In the genomic region with DNA sequence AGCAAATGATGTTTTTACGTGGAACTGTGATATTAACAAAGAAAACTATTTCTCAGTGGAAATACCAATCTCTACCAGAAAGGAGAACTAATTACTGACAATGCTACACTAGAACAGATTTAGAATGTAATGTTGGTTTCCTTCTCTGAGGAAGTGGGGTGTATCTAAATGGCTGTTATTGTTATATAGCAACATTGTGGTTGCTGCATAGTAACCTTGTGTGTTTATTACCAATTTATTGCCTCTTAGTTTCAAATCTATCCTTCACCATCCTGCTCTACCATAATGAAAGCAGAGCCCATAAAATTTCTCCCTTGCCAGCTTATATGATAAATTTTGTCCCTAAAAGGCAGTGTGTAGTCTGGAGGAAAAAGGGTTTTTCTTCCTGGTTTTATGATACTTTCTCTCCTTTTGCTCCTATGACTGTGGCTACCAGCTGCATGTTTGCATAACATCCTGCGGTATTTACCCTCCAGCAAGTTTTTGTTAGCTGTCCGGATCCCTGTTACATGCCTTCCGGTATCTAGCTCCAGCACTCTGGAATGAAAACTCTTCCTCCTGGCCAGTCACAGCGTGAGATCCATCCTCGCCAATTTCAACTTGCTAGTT, we compare ENCODE assay signal across 8 cellular contexts. TPM values are rescaled to one million over a fixed set of nuclear protein-coding genes. Genes with fewer than 3 reads are reported as not detected.
DNase-seq lines count a peak whose midpoint lies in the region; ATAC-seq lines count a peak whose summit lies in the region.

No MANE protein-coding gene starts in this region.

- in situ Hi-C loops in G401 (cut with HindIII; ENCODE audit: low sequenced_read_pairs) = no loop called here

- H3K4me1 Mint-ChIP-seq in activated T-cell treated with anti-CD3 and anti-CD28 coated beads, Interleukin-2, amount 50 U/mL, for 72 hours (ENCODE audit: low read depth) = peaks cover 36% of the 10 kb centered on the region
- peaks cover 35 to 63% of the 10 kb centered on the region in 2 donors for H3K4me1 Mint-ChIP-seq in effector memory CD8-positive, alpha-beta T cell (ENCODE audit: low read depth in 2 of 2)
- peaks cover 50 to 70% of the 10 kb centered on the region in 2 donors for H3K4me1 Mint-ChIP-seq in natural killer cell treated with Interleukin-12 subunit alpha and Interleukin-12 subunit beta and Interleukin-15 and Interleukin-18, amount 100 ng/mL, for 72 hours (ENCODE audit: low read depth in 2 of 2)

- H3K9me3 Mint-ChIP-seq in activated T-cell treated with anti-CD3 and anti-CD28 coated beads, Interleukin-2, amount 50 U/mL, for 72 hours = peaks cover 0 to 2% of the 10 kb centered on the region in 2 donors
- no peaks in the 10 kb centered on the region for H3K9me3 Mint-ChIP-seq in effector memory CD8-positive, alpha-beta T cell
- H3K9me3 Mint-ChIP-seq in natural killer cell treated with Interleukin-12 subunit alpha and Interleukin-12 subunit beta and Interleukin-15 and Interleukin-18, amount 100 ng/mL, for 72 hours = peaks cover 3% of the 10 kb centered on the region

- H3K27ac Mint-ChIP-seq in activated T-cell treated with anti-CD3 and anti-CD28 coated beads, Interleukin-2, amount 50 U/mL, for 72 hours = peak overlapping the region; percentile 92
- H3K27ac Mint-ChIP-seq in effector memory CD8-positive, alpha-beta T cell = peak overlapping the region; percentile 100
- H3K27ac Mint-ChIP-seq in natural killer cell treated with Interleukin-12 subunit alpha and Interleukin-12 subunit beta and Interleukin-15 and Interleukin-18, amount 100 ng/mL, for 72 hours = peak overlapping the region; percentile 89 to 94

- peaks cover 7% of the 10 kb centered on the region for H3K27me3 Mint-ChIP-seq in activated T-cell treated with anti-CD3 and anti-CD28 coated beads, Interleukin-2, amount 50 U/mL, for 72 hours (ENCODE audit: low read depth)
- no peaks in the 10 kb centered on the region for H3K27me3 Mint-ChIP-seq in effector memory CD8-positive, alpha-beta T cell
- H3K27me3 Mint-ChIP-seq in natural killer cell treated with Interleukin-12 subunit alpha and Interleukin-12 subunit beta and Interleukin-15 and Interleukin-18, amount 100 ng/mL, for 72 hours = no peaks in the 10 kb centered on the region

- no peak for DNase-seq in activated T-cell treated with anti-CD3 and anti-CD28 coated beads, Interleukin-2, amount 50 U/mL, for 72 hours
- DNase-seq in activated T-cell treated with anti-CD3 and anti-CD28 coated beads, Interleukin-2, amount 50 U/mL, for 1 hour = no peak
- DNase-seq in NCI-H748 treated with DMSO at 0.1 percent for 48 hours (lab: John Stamatoyannopoulos, UW) (peak; percentile 8), putamen (ENCODE audit: low spot score) (no peak), G401 (ENCODE audit: low spot score) (no peak)
- DNase-seq in effector memory CD8-positive, alpha-beta T cell = peak; percentile 24 to 49 (median 24)
- peak; percentile 71 for DNase-seq in natural killer cell treated with Interleukin-12 subunit alpha and Interleukin-12 subunit beta and Interleukin-15 and Interleukin-18, amount 100 ng/mL, for 72 hours (ENCODE audit: low spot score)

- ATAC-seq in activated T-cell treated with anti-CD3 and anti-CD28 coated beads, Interleukin-2, amount 50 U/mL, for 72 hours (replicated peaks in 1 of 2) = peak; percentile 67 to 77
- ATAC-seq in HG02981 (IDR thresholded peaks at IDR 0.05; ENCODE audit: unreplicated experiment) = peak; percentile 77
- peak; percentile 76 for ATAC-seq in effector memory CD8-positive, alpha-beta T cell (replicated peaks)
- peak; percentile 67 to 74 for ATAC-seq in natural killer cell treated with Interleukin-12 subunit alpha and Interleukin-12 subunit beta and Interleukin-15 and Interleukin-18, amount 100 ng/mL, for 72 hours

- H3K36me3 Mint-ChIP-seq in activated T-cell treated with anti-CD3 and anti-CD28 coated beads, Interleukin-2, amount 50 U/mL, for 72 hours (ENCODE audit: insufficient read depth in 2 of 2) = peaks cover 3 to 4% of the 10 kb centered on the region in 2 donors
- H3K36me3 Mint-ChIP-seq in effector memory CD8-positive, alpha-beta T cell (ENCODE audit: insufficient read depth) = peaks cover 41% of the 10 kb centered on the region
- peaks cover 17% of the 10 kb centered on the region for H3K36me3 Mint-ChIP-seq in natural killer cell treated with Interleukin-12 subunit alpha and Interleukin-12 subunit beta and Interleukin-15 and Interleukin-18, amount 100 ng/mL, for 72 hours

- peak overlapping the region; percentile 45 to 69 for H3K4me3 Mint-ChIP-seq in activated T-cell treated with anti-CD3 and anti-CD28 coated beads, Interleukin-2, amount 50 U/mL, for 72 hours
- peak overlapping the region; percentile 78 to 79 for H3K4me3 Mint-ChIP-seq in effector memory CD8-positive, alpha-beta T cell
- H3K4me3 Mint-ChIP-seq in natural killer cell treated with Interleukin-12 subunit alpha and Interleukin-12 subunit beta and Interleukin-15 and Interleukin-18, amount 100 ng/mL, for 72 hours = peak overlapping the region; percentile 86

RNA-seq across cellular contexts. Expression of a gene that starts 5.7 kb away (rescaled TPM):
- total RNA-seq in activated T-cell treated with anti-CD3 and anti-CD28 coated beads, Interleukin-2, amount 50 U/mL, for 72 hours = 10 to 100 TPM; 18.9 to 23.6 TPM
- total RNA-seq in natural killer cell treated with Interleukin-12 subunit alpha and Interleukin-12 subunit beta and Interleukin-15 and Interleukin-18, amount 100 ng/mL, for 72 hours = 100 to 1,000 TPM in 1 of 2 donors, 10 to 100 TPM in 1; 80.4 to 126 TPM
- total RNA-seq in G401 (2014; rRNA removed; shearing (Covaris generic)) = not detected in 2 replicates

RNA-seq across cellular contexts. Expression of a gene that starts 14.1 kb away (rescaled TPM):
- 1 to 10 TPM; 6.1 to 7.1 TPM for total RNA-seq in activated T-cell treated with anti-CD3 and anti-CD28 coated beads, Interleukin-2, amount 50 U/mL, for 72 hours
- total RNA-seq in natural killer cell treated with Interleukin-12 subunit alpha and Interleukin-12 subunit beta and Interleukin-15 and Interleukin-18, amount 100 ng/mL, for 72 hours = 10 to 100 TPM in 1 of 2 donors, 1 to 10 TPM in 1; 5.4 to 17.8 TPM
- not detected in 2 replicates for total RNA-seq in G401 (2014; rRNA removed; shearing (Covaris generic))

RNA-seq across cellular contexts. Expression of a gene that starts 24.9 kb away (rescaled TPM):
- total RNA-seq in activated T-cell treated with anti-CD3 and anti-CD28 coated beads, Interleukin-2, amount 50 U/mL, for 72 hours = 1 to 10 TPM; 2.5 to 2.8 TPM
- 1 to 10 TPM; 7.9 to 9.6 TPM for total RNA-seq in natural killer cell treated with Interleukin-12 subunit alpha and Interleukin-12 subunit beta and Interleukin-15 and Interleukin-18, amount 100 ng/mL, for 72 hours
- not detected in 2 replicates for total RNA-seq in G401 (2014; rRNA removed; shearing (Covaris generic))

RNA-seq across cellular contexts. Expression of a gene that starts 40.3 kb away (rescaled TPM):
- total RNA-seq in activated T-cell treated with anti-CD3 and anti-CD28 coated beads, Interleukin-2, amount 50 U/mL, for 72 hours = 1 to 10 TPM; 1.4 to 1.9 TPM
- total RNA-seq in natural killer cell treated with Interleukin-12 subunit alpha and Interleukin-12 subunit beta and Interleukin-15 and Interleukin-18, amount 100 ng/mL, for 72 hours = 10 to 100 TPM in 1 of 2 donors, 1 to 10 TPM in 1; 1.4 to 23.4 TPM
- not detected in 2 replicates for total RNA-seq in G401 (2014; rRNA removed; shearing (Covaris generic))

RNA-seq across cellular contexts. Expression of a gene that starts 57.7 kb away (rescaled TPM):
- total RNA-seq in activated T-cell treated with anti-CD3 and anti-CD28 coated beads, Interleukin-2, amount 50 U/mL, for 72 hours = 1 to 10 TPM; 3.1 to 9.0 TPM
- 10 to 100 TPM; 52.9 to 63.9 TPM for total RNA-seq in natural killer cell treated with Interleukin-12 subunit alpha and Interleukin-12 subunit beta and Interleukin-15 and Interleukin-18, amount 100 ng/mL, for 72 hours
- total RNA-seq in G401 (2014; rRNA removed; shearing (Covaris generic)) = not detected in 2 replicates

Comparison
In these comparisons a context has a peak if more than half of its experiments do, and no peak if none do; other contexts are left out.
1. DNase-seq: peak in NCI-H748 treated with DMSO at 0.1 percent for 48 hours (single experiment), effector memory CD8-positive, alpha-beta T cell (3 of 3) and natural killer cell treated with Interleukin-12 subunit alpha and Interleukin-12 subunit beta and Interleukin-15 and Interleukin-18, amount 100 ng/mL, for 72 hours (single experiment); none in activated T-cell treated with anti-CD3 and anti-CD28 coated beads, Interleukin-2, amount 50 U/mL, for 72 hours (0 of 2), activated T-cell treated with anti-CD3 and anti-CD28 coated beads, Interleukin-2, amount 50 U/mL, for 1 hour (single experiment), putamen (single experiment) and G401 (single experiment).
2. RNA of a gene that starts 5.7 kb away (total RNA-seq): 80.4 to 126 TPM in natural killer cell treated with Interleukin-12 subunit alpha and Interleukin-12 subunit beta and Interleukin-15 and Interleukin-18, amount 100 ng/mL, for 72 hours and 18.9 to 23.6 TPM in activated T-cell treated with anti-CD3 and anti-CD28 coated beads, Interleukin-2, amount 50 U/mL, for 72 hours; not detected in G401; every median in the first group is over 10 times any median in the second.
3. Peak in every context shown above with its lines, with median percentiles within 50 percentile points of each other: ATAC-seq, H3K27ac Mint-ChIP-seq and H3K4me3 Mint-ChIP-seq.